ENCODE assay signal across 1 cellular context in the genomic region with DNA sequence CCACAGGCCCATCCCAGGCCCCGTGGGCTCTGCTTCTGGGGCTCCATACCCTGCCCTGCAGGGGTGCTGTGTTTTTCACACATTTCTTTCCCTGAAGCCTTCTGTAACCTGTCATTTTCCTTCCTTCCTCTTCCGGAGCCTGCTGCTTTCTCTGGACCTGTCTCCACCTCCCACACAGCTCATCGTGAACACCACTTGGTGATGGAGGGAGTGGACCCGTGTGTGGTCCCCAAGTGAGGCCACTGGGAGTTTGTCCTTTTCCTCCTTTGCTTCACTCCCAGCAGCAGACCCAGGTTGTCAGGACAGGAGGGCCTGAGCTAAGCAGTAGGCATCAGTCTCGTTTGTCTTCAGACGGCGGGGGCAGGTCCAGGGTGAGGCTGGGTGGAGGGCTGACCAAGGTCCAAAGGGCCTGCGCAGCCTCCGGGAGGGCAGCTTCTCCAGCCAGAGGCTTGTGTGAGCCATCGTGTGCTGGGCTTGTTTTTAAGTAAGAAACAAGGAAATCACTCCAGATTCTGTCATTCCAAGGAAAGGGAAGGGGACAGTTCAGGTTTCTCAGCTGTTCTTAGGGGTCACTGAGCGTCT.
A peak's percentile ranks its signal among the peaks of the same experiment; 100 is the strongest.
TF ChIP-seq lines count a peak whose summit lies in the region.

No MANE protein-coding gene starts in this region.

TF ChIP-seq in HEK293, 187 proteins besides CTCF, POLR2A, EP300 and RAD21 (continued from another document):
- TF ChIP-seq, protein P1, sequence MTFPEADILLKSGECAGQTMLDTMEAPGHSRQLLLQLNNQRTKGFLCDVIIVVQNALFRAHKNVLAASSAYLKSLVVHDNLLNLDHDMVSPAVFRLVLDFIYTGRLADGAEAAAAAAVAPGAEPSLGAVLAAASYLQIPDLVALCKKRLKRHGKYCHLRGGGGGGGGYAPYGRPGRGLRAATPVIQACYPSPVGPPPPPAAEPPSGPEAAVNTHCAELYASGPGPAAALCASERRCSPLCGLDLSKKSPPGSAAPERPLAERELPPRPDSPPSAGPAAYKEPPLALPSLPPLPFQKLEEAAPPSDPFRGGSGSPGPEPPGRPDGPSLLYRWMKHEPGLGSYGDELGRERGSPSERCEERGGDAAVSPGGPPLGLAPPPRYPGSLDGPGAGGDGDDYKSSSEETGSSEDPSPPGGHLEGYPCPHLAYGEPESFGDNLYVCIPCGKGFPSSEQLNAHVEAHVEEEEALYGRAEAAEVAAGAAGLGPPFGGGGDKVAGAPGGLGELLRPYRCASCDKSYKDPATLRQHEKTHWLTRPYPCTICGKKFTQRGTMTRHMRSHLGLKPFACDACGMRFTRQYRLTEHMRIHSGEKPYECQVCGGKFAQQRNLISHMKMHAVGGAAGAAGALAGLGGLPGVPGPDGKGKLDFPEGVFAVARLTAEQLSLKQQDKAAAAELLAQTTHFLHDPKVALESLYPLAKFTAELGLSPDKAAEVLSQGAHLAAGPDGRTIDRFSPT (tag by site-specific recombination; IDR thresholded peaks at IDR 0.05), result no peak
- peak; percentile 70 for TF ChIP-seq GLIS2 (tag by site-specific recombination; IDR thresholded peaks at IDR 0.05)
- TF ChIP-seq ZNF366 (tag by site-specific recombination; conservative IDR thresholded peaks at IDR 0.05), result 0 out of 2 replicates have a peak, but pooled peaks have one; percentile 22
- TF ChIP-seq ZNF391 (tag by site-specific recombination; IDR thresholded peaks at IDR 0.05; ENCODE audit: borderline replicate concordance, low read depth), result peak; percentile 25; the same call in 1 of the 2 replicates
